In the genomic region with DNA sequence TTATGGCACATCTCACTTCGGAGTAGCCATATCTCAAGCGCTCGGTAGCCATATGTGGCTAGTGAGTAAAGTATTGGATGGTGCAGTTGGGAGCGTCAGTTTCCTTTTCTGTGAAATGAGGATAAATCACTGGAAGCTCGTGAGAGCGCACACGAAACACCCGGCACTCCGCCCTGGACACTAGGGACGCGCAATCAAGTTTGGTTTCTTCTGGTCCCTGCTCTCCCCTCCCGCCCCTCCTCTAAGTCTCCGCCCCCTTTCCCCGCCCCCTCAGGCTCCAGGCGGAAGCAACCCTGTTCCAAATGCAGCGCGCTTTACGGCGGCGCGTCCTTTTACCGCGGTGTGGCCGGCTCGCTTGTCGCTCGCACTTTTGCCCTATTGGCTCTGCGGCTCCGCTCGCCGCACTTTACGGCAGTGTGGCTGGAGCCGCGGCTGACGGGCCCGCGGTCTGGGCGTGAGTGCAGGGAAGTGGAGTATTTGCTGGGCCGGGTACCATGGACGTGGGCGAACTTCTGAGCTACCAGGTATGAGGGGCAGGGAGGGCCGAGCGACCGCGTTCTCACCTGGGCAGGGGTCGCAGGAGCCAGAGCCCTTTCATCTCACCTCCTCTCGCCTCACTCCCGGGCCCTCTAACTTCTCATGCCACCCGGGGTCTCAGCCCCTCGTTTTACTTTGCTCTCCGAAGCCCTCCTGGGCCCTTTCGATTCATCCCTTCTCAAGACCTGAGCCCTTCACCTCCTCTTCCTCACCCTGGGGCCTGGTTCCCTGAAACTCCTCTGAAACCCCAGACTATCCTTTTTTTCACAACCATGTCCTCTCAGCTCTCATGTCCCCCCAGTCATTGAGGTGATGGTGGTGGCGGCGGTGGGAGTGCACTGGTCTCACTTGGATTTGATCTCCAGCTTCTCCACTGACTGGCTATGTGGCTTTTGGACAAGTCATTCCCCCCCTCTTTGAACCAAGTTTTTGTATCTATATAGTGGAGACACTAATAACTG, we compare ENCODE assay signal across 8 cellular contexts. TPM values are rescaled to one million over a fixed set of nuclear protein-coding genes. Genes with fewer than 3 reads are reported as not detected.
A peak's percentile ranks its signal among the peaks of the same experiment; 100 is the strongest.
DNase-seq lines count a peak whose midpoint lies in the region; ATAC-seq and TF ChIP-seq lines count a peak whose summit lies in the region.

A gene with protein sequence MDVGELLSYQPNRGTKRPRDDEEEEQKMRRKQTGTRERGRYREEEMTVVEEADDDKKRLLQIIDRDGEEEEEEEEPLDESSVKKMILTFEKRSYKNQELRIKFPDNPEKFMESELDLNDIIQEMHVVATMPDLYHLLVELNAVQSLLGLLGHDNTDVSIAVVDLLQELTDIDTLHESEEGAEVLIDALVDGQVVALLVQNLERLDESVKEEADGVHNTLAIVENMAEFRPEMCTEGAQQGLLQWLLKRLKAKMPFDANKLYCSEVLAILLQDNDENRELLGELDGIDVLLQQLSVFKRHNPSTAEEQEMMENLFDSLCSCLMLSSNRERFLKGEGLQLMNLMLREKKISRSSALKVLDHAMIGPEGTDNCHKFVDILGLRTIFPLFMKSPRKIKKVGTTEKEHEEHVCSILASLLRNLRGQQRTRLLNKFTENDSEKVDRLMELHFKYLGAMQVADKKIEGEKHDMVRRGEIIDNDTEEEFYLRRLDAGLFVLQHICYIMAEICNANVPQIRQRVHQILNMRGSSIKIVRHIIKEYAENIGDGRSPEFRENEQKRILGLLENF (plus strand): TSS at position 402 of the 998 bp plus-strand sequence. CDS start 93 bp downstream, at position 495.

- H3K27me3 ChIP-seq in left ventricle myocardium inferior (ENCODE audit: low read depth) (peaks cover 16% of the 10 kb centered on the region), prostate gland (replicated peaks; ENCODE audit: insufficient read depth) (no peaks in the 10 kb centered on the region)

- TF ChIP-seq POLR2A in GM15510 (IDR thresholded peaks at IDR 0.05; ENCODE audit: borderline replicate concordance, extremely low read depth, insufficient read length) (peak; percentile 76), prostate gland (IDR thresholded peaks at IDR 0.05) (peak; percentile 70)

- H3K36me3 Mint-ChIP-seq in T-helper 1 cell treated with Interleukin-12 subunit alpha and Interleukin-12 subunit beta and Interleukin-4 antibody, amounts not matched to agents 30 μg/mL and 1 μg/mL, for 36 hours (ENCODE audit: low read depth), result peaks cover 9% of the 10 kb centered on the region

- WGBS in prostate gland, result under 1% methylated on average over 54 of the region's 54 CpGs

- peaks cover 4% of the 10 kb centered on the region for H3K27me3 Mint-ChIP-seq in T-helper 1 cell treated with Interleukin-12 subunit alpha and Interleukin-12 subunit beta and Interleukin-4 antibody, amounts not matched to agents 30 μg/mL and 1 μg/mL, for 36 hours (ENCODE audit: low read depth)

- H3K4me1 Mint-ChIP-seq in T-helper 1 cell treated with Interleukin-12 subunit alpha and Interleukin-12 subunit beta and Interleukin-4 antibody, amounts not matched to agents 30 μg/mL and 1 μg/mL, for 36 hours (ENCODE audit: low read depth), result peaks cover 22% of the 10 kb centered on the region

- H3K4me3 Mint-ChIP-seq in T-helper 1 cell treated with Interleukin-12 subunit alpha and Interleukin-12 subunit beta and Interleukin-4 antibody, amounts not matched to agents 30 μg/mL and 1 μg/mL, for 36 hours, result peak within 1 kb of the TSS; percentile 97

- intact Hi-C loops in left ventricle myocardium inferior (cut with micrococcal nuclease) (no loop called here), prostate gland (cut with DNase I) (no loop called here)

- H3K4me3 ChIP-seq in left ventricle myocardium inferior (peak within 1 kb of the TSS; percentile 92), prostate gland (peak within 1 kb of the TSS; percentile 79 to 88)

- no peaks in the 10 kb centered on the region for H3K9me3 Mint-ChIP-seq in T-helper 1 cell treated with Interleukin-12 subunit alpha and Interleukin-12 subunit beta and Interleukin-4 antibody, amounts not matched to agents 30 μg/mL and 1 μg/mL, for 36 hours

- ATAC-seq in HG02885 (IDR thresholded peaks at IDR 0.05; ENCODE audit: poor library complexity, unreplicated experiment), result peak; percentile 88

- H3K36me3 ChIP-seq in left ventricle myocardium inferior (no peaks in the 10 kb centered on the region), prostate gland (no peaks in the 10 kb centered on the region)

- peak; percentile 36 for TF ChIP-seq CTCF in left ventricle myocardium inferior (IDR thresholded peaks at IDR 0.05; ENCODE audit: borderline replicate concordance)
- peak in 2 of 4 experiments; percentile 25 for TF ChIP-seq CTCF in prostate gland (IDR thresholded peaks at IDR 0.05)

- H3K27ac ChIP-seq in left ventricle myocardium inferior (replicated peaks) (peak within 1 kb of the TSS; percentile 78), prostate gland (peak within 1 kb of the TSS; percentile 67 to 72)

- H3K9me3 ChIP-seq in left ventricle myocardium inferior (replicated peaks) (no peaks in the 10 kb centered on the region), prostate gland (no peaks in the 10 kb centered on the region)

- H3K4me1 ChIP-seq in left ventricle myocardium inferior (peaks cover 41% of the 10 kb centered on the region), prostate gland (replicated peaks) (no peaks in the 10 kb centered on the region)

- DNase-seq in NCI-H1694 treated with DMSO at 0.1 percent for 48 hours (lab: John Stamatoyannopoulos, UW), result peak; percentile 84
- DNase-seq in amniotic epithelial cell (ENCODE audit: low read depth), result peak; percentile 94
- peak; percentile 98 for DNase-seq in left ventricle myocardium inferior
- DNase-seq in prostate gland (ENCODE audit: low spot score), result peak; percentile 96
- DNase-seq in ureter (ENCODE audit: low spot score), result peak; percentile 97

- H3K27ac Mint-ChIP-seq in T-helper 1 cell treated with Interleukin-12 subunit alpha and Interleukin-12 subunit beta and Interleukin-4 antibody, amounts not matched to agents 30 μg/mL and 1 μg/mL, for 36 hours, result peak within 1 kb of the TSS; percentile 93

RNA-seq across cellular contexts. Expression of the gene that starts here (rescaled TPM):
- total RNA-seq in left ventricle myocardium inferior, result 58.8 TPM
- total RNA-seq in prostate gland, result 10 to 100 TPM; 29.9 to 61.0 TPM
- total RNA-seq in ureter, result 52.9 TPM

Comparison
In these comparisons a context has a peak if more than half of its experiments do, and no peak if none do; other contexts are left out.
1. Peak in every context shown above with its lines: DNase-seq, ATAC-seq, H3K4me3 ChIP-seq and H3K27ac ChIP-seq.